In genomic region chr9:124859803-124860581, GRCh38 we compare ENCODE assay signal across 9 cellular contexts. TPM values are rescaled to one million over a fixed set of nuclear protein-coding genes. Genes with fewer than 3 reads are reported as not detected.
A peak's percentile ranks its signal among the peaks of the same experiment; 100 is the strongest.
DNase-seq lines count a peak whose midpoint lies in the region; ATAC-seq lines count a peak whose summit lies in the region.
"Had no signal": no experiment of that assay in that cellular context is flagged by ENCODE, and none has a peak within 500 bp of the region (broad histone marks: within the 10 kb centered on the region; RNA-seq: fewer than 3 reads in every experiment).

No MANE protein-coding gene starts in this region.

- CTCF ChIA-PET in activated CD4-positive, alpha-beta memory T cell treated with anti-CD3 and anti-CD28 coated beads, Interleukin-2, amount 10 ng/mL, durations not matched to agents 7 days and 5 days (lab: Charles Lee), result interaction anchor here (1.6 to 3.3 kb wide), 5 partner anchors 8 to 284 kb away, joined by 5 to 36 read pairs (median 10); partner anchors contain the start of genes NR6A1, SCAI and WDR38

- H3K27me3 ChIP-seq in iPS DF 6.9 (ENCODE audit: control insufficient read depth, insufficient read depth, low read length), result no peaks in the 10 kb centered on the region
- no peaks in the 10 kb centered on the region for H3K27me3 ChIP-seq in stomach smooth muscle (ENCODE audit: control insufficient read depth in 1 of 2, insufficient read depth in 2 of 2, low read length in 2 of 2)

- no peaks in the 10 kb centered on the region for H3K9me3 Mint-ChIP-seq in activated T-cell treated with anti-CD3 and anti-CD28 coated beads, Interleukin-2, amount 50 U/mL, for 4 hours
- no peaks in the 10 kb centered on the region for H3K9me3 Mint-ChIP-seq in activated CD4-positive, alpha-beta memory T cell treated with anti-CD3 and anti-CD28 coated beads, Interleukin-2, amount 10 ng/mL, durations not matched to agents 7 days and 5 days

- H3K36me3 ChIP-seq in iPS DF 6.9 (ENCODE audit: control insufficient read depth, insufficient read depth, low read length), result peaks cover 42% of the 10 kb centered on the region
- H3K36me3 ChIP-seq in stomach smooth muscle (ENCODE audit: control insufficient read depth in 2 of 2, insufficient read depth in 2 of 2, low read length in 2 of 2), result peaks cover 29 to 34% of the 10 kb centered on the region in 2 donors

- H3K4me3 Mint-ChIP-seq in activated T-cell treated with anti-CD3 and anti-CD28 coated beads, Interleukin-2, amount 50 U/mL, for 4 hours, result peak overlapping the region; percentile 96
- H3K4me3 Mint-ChIP-seq in activated CD4-positive, alpha-beta memory T cell treated with anti-CD3 and anti-CD28 coated beads, Interleukin-2, amount 10 ng/mL, durations not matched to agents 7 days and 5 days, result peak overlapping the region; percentile 86

- H3K4me1 ChIP-seq in iPS DF 6.9 (ENCODE audit: control insufficient read depth, insufficient read depth, low read length), result no peaks in the 10 kb centered on the region; the same call in 1 of the 2 replicates
- peaks cover 34% of the 10 kb centered on the region for H3K4me1 ChIP-seq in stomach smooth muscle (ENCODE audit: control insufficient read depth, insufficient read depth, low read length)

- no peak for DNase-seq in activated T-cell treated with anti-CD3 and anti-CD28 coated beads, Interleukin-2, amount 50 U/mL, for 4 hours
- DNase-seq in activated T-cell treated with anti-CD3 and anti-CD28 coated beads for 4 hours (no peak), iPS DF 6.9 (ENCODE audit: low read depth, low spot score) (no peak), NCI-H524 treated with DMSO at 0.1 percent for 48 hours (lab: John Stamatoyannopoulos, UW) (no peak), cerebellar cortex (ENCODE audit: low spot score) (no peak)
- no peak for DNase-seq in activated CD4-positive, alpha-beta memory T cell treated with anti-CD3 and anti-CD28 coated beads, Interleukin-2, amount 10 ng/mL, durations not matched to agents 7 days and 5 days

- POLR2A ChIA-PET in activated CD4-positive, alpha-beta memory T cell treated with anti-CD3 and anti-CD28 coated beads, Interleukin-2, amount 10 ng/mL, durations not matched to agents 7 days and 5 days (lab: Charles Lee), result interaction anchor here (1.1 to 7.1 kb wide), 15 partner anchors 7 to 483 kb away, joined by 3 to 210 read pairs (median 9); partner anchors contain the start of genes HSPA5, NR6A1, RABEPK and SCAI

- H3K27ac Mint-ChIP-seq in activated CD4-positive, alpha-beta memory T cell treated with anti-CD3 and anti-CD28 coated beads, Interleukin-2, amount 10 ng/mL, durations not matched to agents 7 days and 5 days, result peak overlapping the region; percentile 96

- H3K27ac ChIP-seq in iPS DF 6.9 (ENCODE audit: low read length), result no peak overlapping the region
- H3K27ac ChIP-seq in stomach smooth muscle (ENCODE audit: low read length), result no peak overlapping the region

- H3K27me3 Mint-ChIP-seq in activated T-cell treated with anti-CD3 and anti-CD28 coated beads, Interleukin-2, amount 50 U/mL, for 4 hours (ENCODE audit: low read depth), result no peaks in the 10 kb centered on the region
- H3K27me3 Mint-ChIP-seq in activated CD4-positive, alpha-beta memory T cell treated with anti-CD3 and anti-CD28 coated beads, Interleukin-2, amount 10 ng/mL, durations not matched to agents 7 days and 5 days, result no peaks in the 10 kb centered on the region

- H3K4me3 ChIP-seq in iPS DF 6.9 (ENCODE audit: low read length) (peak overlapping the region; percentile 74; the same call in 1 of the 2 replicates), stomach smooth muscle (ENCODE audit: low read length in 2 of 2) (peak overlapping the region; percentile 73 to 94)

- no peak for ATAC-seq in activated T-cell treated with anti-CD3 and anti-CD28 coated beads, Interleukin-2, amount 50 U/mL, for 4 hours
- ATAC-seq in HG02885 (IDR thresholded peaks at IDR 0.05; ENCODE audit: poor library complexity, unreplicated experiment), result no peak

- H3K4me1 Mint-ChIP-seq in activated T-cell treated with anti-CD3 and anti-CD28 coated beads, Interleukin-2, amount 50 U/mL, for 4 hours (ENCODE audit: low read depth), result peaks cover 51% of the 10 kb centered on the region
- peaks cover 44% of the 10 kb centered on the region for H3K4me1 Mint-ChIP-seq in activated CD4-positive, alpha-beta memory T cell treated with anti-CD3 and anti-CD28 coated beads, Interleukin-2, amount 10 ng/mL, durations not matched to agents 7 days and 5 days

- WGBS in iPS DF 6.9 (ENCODE audit: insufficient coverage, insufficient read length), result no CpG with 5 or more reads among the region's 10 CpGs

- H3K36me3 Mint-ChIP-seq in activated T-cell treated with anti-CD3 and anti-CD28 coated beads, Interleukin-2, amount 50 U/mL, for 4 hours (ENCODE audit: insufficient read depth), result peaks cover 43% of the 10 kb centered on the region
- H3K36me3 Mint-ChIP-seq in activated CD4-positive, alpha-beta memory T cell treated with anti-CD3 and anti-CD28 coated beads, Interleukin-2, amount 10 ng/mL, durations not matched to agents 7 days and 5 days (ENCODE audit: low read depth), result peaks cover 51% of the 10 kb centered on the region

- H3K9me3 ChIP-seq in iPS DF 6.9 (ENCODE audit: control insufficient read depth, insufficient read depth, low read length) (no peaks in the 10 kb centered on the region), stomach smooth muscle (ENCODE audit: control insufficient read depth in 2 of 2, low read length in 2 of 2) (no peaks in the 10 kb centered on the region)

- peak overlapping the region; percentile 83 to 87 for H3K9ac ChIP-seq in stomach smooth muscle (ENCODE audit: low read length in 2 of 2)

RNA-seq across cellular contexts. Expression of gene RPL35, which starts 1.8 kb away (rescaled TPM):
- total RNA-seq in activated T-cell treated with anti-CD3 and anti-CD28 coated beads, Interleukin-2, amount 50 U/mL, for 4 hours, result 1,000 to 10,000 TPM; 2,385 to 2,622 (median 2,487) TPM
- total RNA-seq in activated CD4-positive, alpha-beta memory T cell treated with anti-CD3 and anti-CD28 coated beads, Interleukin-2, amount 10 ng/mL, durations not matched to agents 7 days and 5 days, result 1,000 to 10,000 TPM; 1,297 to 1,317 TPM

RNA-seq across cellular contexts. Expression of gene ARPC5L, which starts 1.9 kb away (rescaled TPM):
- total RNA-seq in activated T-cell treated with anti-CD3 and anti-CD28 coated beads, Interleukin-2, amount 50 U/mL, for 4 hours, result 100 to 1,000 TPM; 131 to 146 (median 146) TPM
- total RNA-seq in activated CD4-positive, alpha-beta memory T cell treated with anti-CD3 and anti-CD28 coated beads, Interleukin-2, amount 10 ng/mL, durations not matched to agents 7 days and 5 days, result 10 to 100 TPM; 76.6 to 79.4 TPM

RNA-seq across cellular contexts. Expression of gene WDR38, which starts 6.7 kb away (rescaled TPM):
- total RNA-seq in activated T-cell treated with anti-CD3 and anti-CD28 coated beads, Interleukin-2, amount 50 U/mL, for 4 hours, result not detected
- not detected for total RNA-seq in activated CD4-positive, alpha-beta memory T cell treated with anti-CD3 and anti-CD28 coated beads, Interleukin-2, amount 10 ng/mL, durations not matched to agents 7 days and 5 days
- total RNA-seq: Daoy had no signal
